Comparison of ENCODE assay signal across 25 cellular contexts in genomic region chr15:32135326-32135725, GRCh38.
"Had no signal": no experiment of that assay in that cellular context is flagged by ENCODE, and none has a peak within 500 bp of the region (broad histone marks: within the 10 kb centered on the region; RNA-seq: fewer than 3 reads in every experiment).

No MANE protein-coding gene starts in this region.

- DNase-seq: dermis blood vessel endothelial cell; dorsolateral prefrontal cortex; effector CD4-positive, alpha-beta T cell; effector memory CD4-positive, alpha-beta T cell; esophagus squamous epithelium; foreskin fibroblast; foreskin melanocyte; gastrocnemius medialis; glutamatergic neuron; head of caudate nucleus; heart right ventricle; hippocampal formation; left cardiac atrium; left ventricle myocardium superior; lower lobe of right lung; mesenchymal stem cell; mucosa of descending colon; naive B cell had no signal

- H3K9me3 ChIP-seq: esophagus squamous epithelium, gastrocnemius medialis, left lung, lower lobe of right lung, mucosa of descending colon had no signal

- H3K27ac ChIP-seq: coronary artery, dorsolateral prefrontal cortex, esophagus squamous epithelium, gastrocnemius medialis, heart right ventricle, left lung, lower lobe of right lung had no signal

- H3K4me1 ChIP-seq: esophagus squamous epithelium, gastrocnemius medialis, left lung, lower lobe of right lung had no signal

- H3K27ac Mint-ChIP-seq: mesothelial cell of epicardium had no signal

- H3K4me3 Mint-ChIP-seq: mesothelial cell of epicardium, naive B cell had no signal

- H3K36me3 Mint-ChIP-seq: mesothelial cell of epicardium, naive B cell had no signal

- ATAC-seq: gastrocnemius medialis, heart right ventricle, left cardiac atrium, left lung, left ventricle myocardium superior, lower lobe of right lung, mucosa of descending colon had no signal

- H3K36me3 ChIP-seq: esophagus squamous epithelium, gastrocnemius medialis, heart right ventricle, left lung, lower lobe of right lung had no signal

- H3K27me3 ChIP-seq: esophagus squamous epithelium, gastrocnemius medialis, left lung had no signal

- H3K4me3 ChIP-seq: coronary artery, esophagus squamous epithelium, gastrocnemius medialis, heart right ventricle, left lung, lower lobe of right lung, mucosa of descending colon had no signal

- H3K4me1 Mint-ChIP-seq: naive B cell had no signal

- FAIRE-seq: colon, endothelial cell of umbilical vein, islet of Langerhans, keratinocyte had no signal
